In the genomic region with DNA sequence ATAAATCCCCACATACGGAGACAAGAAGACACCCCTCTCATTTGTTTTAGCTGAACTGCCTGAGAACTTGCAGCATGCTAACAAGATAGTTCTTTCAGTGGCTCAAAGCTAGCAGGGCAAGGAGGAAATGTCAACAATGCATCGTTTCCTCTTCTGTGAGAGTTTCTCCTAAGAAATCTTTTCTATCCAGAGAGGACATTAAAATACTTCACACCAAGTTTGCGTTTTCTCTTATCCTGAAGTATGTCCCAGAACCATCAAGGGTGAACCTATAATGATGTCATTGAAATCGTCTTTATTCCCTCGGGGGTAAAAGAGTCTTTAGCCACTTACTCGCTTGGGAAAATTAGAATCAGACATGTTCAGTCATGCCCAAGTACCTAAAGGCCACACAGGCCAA, we compare ENCODE assay signal across 1 cellular context.
TF ChIP-seq lines count a peak whose summit lies in the region.

No MANE protein-coding gene starts in this region.

TF ChIP-seq in H1, 55 proteins besides CTCF, POLR2A, EP300 and RAD21:
- TF ChIP-seq KDM1A (IDR thresholded peaks at IDR 0.05; ENCODE audit: borderline replicate concordance, low read length) (no peak), FOSL1 (IDR thresholded peaks at IDR 0.05; ENCODE audit: insufficient read depth, low read depth, low read length) (no peak), NANOG (IDR thresholded peaks at IDR 0.05; ENCODE audit: insufficient read depth, low read depth, low read length, poor library complexity, severe bottlenecking) (no peak), ASH2L (IDR thresholded peaks at IDR 0.05; ENCODE audit: low read length) (no peak), BRCA1 (IDR thresholded peaks at IDR 0.05; ENCODE audit: low read depth, low read length) (no peak), HDAC2 (IDR thresholded peaks at IDR 0.05; ENCODE audit: borderline replicate concordance in 1 of 2, low read depth in 2 of 2, low read length in 2 of 2) (no peak), TEAD4 (IDR thresholded peaks at IDR 0.05; ENCODE audit: low read depth, low read length) (no peak), CTBP2 (IDR thresholded peaks at IDR 0.05; ENCODE audit: borderline replicate concordance, insufficient read depth, insufficient read length, low read length) (no peak), JUN (IDR thresholded peaks at IDR 0.05; ENCODE audit: low read depth, low read length) (no peak), RXRA (IDR thresholded peaks at IDR 0.05; ENCODE audit: insufficient read depth, low read depth, low read length) (no peak), SP4 (IDR thresholded peaks at IDR 0.05; ENCODE audit: low read length) (no peak)
- TF ChIP-seq, protein P1, sequence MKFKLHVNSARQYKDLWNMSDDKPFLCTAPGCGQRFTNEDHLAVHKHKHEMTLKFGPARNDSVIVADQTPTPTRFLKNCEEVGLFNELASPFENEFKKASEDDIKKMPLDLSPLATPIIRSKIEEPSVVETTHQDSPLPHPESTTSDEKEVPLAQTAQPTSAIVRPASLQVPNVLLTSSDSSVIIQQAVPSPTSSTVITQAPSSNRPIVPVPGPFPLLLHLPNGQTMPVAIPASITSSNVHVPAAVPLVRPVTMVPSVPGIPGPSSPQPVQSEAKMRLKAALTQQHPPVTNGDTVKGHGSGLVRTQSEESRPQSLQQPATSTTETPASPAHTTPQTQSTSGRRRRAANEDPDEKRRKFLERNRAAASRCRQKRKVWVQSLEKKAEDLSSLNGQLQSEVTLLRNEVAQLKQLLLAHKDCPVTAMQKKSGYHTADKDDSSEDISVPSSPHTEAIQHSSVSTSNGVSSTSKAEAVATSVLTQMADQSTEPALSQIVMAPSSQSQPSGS (IDR thresholded peaks at IDR 0.05; ENCODE audit: low read length): no peak
- TF ChIP-seq, protein P2, sequence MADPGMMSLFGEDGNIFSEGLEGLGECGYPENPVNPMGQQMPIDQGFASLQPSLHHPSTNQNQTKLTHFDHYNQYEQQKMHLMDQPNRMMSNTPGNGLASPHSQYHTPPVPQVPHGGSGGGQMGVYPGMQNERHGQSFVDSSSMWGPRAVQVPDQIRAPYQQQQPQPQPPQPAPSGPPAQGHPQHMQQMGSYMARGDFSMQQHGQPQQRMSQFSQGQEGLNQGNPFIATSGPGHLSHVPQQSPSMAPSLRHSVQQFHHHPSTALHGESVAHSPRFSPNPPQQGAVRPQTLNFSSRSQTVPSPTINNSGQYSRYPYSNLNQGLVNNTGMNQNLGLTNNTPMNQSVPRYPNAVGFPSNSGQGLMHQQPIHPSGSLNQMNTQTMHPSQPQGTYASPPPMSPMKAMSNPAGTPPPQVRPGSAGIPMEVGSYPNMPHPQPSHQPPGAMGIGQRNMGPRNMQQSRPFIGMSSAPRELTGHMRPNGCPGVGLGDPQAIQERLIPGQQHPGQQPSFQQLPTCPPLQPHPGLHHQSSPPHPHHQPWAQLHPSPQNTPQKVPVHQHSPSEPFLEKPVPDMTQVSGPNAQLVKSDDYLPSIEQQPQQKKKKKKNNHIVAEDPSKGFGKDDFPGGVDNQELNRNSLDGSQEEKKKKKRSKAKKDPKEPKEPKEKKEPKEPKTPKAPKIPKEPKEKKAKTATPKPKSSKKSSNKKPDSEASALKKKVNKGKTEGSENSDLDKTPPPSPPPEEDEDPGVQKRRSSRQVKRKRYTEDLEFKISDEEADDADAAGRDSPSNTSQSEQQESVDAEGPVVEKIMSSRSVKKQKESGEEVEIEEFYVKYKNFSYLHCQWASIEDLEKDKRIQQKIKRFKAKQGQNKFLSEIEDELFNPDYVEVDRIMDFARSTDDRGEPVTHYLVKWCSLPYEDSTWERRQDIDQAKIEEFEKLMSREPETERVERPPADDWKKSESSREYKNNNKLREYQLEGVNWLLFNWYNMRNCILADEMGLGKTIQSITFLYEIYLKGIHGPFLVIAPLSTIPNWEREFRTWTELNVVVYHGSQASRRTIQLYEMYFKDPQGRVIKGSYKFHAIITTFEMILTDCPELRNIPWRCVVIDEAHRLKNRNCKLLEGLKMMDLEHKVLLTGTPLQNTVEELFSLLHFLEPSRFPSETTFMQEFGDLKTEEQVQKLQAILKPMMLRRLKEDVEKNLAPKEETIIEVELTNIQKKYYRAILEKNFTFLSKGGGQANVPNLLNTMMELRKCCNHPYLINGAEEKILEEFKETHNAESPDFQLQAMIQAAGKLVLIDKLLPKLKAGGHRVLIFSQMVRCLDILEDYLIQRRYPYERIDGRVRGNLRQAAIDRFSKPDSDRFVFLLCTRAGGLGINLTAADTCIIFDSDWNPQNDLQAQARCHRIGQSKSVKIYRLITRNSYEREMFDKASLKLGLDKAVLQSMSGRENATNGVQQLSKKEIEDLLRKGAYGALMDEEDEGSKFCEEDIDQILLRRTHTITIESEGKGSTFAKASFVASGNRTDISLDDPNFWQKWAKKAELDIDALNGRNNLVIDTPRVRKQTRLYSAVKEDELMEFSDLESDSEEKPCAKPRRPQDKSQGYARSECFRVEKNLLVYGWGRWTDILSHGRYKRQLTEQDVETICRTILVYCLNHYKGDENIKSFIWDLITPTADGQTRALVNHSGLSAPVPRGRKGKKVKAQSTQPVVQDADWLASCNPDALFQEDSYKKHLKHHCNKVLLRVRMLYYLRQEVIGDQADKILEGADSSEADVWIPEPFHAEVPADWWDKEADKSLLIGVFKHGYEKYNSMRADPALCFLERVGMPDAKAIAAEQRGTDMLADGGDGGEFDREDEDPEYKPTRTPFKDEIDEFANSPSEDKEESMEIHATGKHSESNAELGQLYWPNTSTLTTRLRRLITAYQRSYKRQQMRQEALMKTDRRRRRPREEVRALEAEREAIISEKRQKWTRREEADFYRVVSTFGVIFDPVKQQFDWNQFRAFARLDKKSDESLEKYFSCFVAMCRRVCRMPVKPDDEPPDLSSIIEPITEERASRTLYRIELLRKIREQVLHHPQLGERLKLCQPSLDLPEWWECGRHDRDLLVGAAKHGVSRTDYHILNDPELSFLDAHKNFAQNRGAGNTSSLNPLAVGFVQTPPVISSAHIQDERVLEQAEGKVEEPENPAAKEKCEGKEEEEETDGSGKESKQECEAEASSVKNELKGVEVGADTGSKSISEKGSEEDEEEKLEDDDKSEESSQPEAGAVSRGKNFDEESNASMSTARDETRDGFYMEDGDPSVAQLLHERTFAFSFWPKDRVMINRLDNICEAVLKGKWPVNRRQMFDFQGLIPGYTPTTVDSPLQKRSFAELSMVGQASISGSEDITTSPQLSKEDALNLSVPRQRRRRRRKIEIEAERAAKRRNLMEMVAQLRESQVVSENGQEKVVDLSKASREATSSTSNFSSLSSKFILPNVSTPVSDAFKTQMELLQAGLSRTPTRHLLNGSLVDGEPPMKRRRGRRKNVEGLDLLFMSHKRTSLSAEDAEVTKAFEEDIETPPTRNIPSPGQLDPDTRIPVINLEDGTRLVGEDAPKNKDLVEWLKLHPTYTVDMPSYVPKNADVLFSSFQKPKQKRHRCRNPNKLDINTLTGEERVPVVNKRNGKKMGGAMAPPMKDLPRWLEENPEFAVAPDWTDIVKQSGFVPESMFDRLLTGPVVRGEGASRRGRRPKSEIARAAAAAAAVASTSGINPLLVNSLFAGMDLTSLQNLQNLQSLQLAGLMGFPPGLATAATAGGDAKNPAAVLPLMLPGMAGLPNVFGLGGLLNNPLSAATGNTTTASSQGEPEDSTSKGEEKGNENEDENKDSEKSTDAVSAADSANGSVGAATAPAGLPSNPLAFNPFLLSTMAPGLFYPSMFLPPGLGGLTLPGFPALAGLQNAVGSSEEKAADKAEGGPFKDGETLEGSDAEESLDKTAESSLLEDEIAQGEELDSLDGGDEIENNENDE (IDR thresholded peaks at IDR 0.05; ENCODE audit: insufficient replicate concordance, low read length): no peak
TF ChIP-seq in H1: peak in this region for 0.
